In the genomic region with DNA sequence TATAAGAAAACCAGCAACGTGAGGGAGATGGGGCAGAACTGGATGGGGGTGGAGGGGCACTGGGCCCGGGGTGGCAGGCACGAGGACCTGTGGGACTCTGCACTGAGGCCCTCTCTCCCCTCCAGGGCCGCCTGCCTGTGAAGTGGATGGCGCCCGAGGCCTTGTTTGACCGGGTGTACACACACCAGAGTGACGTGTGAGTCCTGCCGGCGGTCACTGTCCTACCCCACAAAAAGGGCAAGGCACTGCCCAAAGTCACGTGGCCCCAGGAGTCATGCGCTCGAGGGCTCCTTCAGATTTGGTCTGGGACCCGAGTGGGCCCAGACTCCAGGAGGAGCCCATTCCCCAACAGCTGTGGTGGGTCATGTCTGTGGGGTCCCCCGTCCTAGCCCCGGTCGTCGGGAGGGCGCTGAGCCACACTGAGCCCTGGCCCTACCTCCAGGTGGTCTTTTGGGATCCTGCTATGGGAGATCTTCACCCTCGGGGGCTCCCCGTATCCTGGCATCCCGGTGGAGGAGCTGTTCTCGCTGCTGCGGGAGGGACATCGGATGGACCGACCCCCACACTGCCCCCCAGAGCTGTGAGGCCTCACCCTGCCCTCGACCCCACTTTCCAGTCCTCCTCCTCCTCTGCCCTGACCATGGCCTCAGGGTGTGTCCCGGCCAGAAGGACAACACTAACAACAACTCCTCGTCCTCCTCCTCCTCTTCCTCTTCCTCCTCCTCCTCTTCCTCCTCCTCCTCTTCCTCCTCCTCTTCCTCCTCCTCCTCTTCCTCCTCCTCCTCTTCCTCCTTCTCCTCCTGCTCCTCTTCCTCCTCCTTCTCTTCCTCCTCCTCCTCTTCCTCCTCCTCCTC, we compare ENCODE assay signal across 1 cellular context.
TF ChIP-seq lines count a peak whose summit lies in the region.

No MANE protein-coding gene starts in this region.

TF ChIP-seq in HepG2, 621 proteins besides CTCF, POLR2A, EP300 and RAD21:
- TF ChIP-seq, protein P1, sequence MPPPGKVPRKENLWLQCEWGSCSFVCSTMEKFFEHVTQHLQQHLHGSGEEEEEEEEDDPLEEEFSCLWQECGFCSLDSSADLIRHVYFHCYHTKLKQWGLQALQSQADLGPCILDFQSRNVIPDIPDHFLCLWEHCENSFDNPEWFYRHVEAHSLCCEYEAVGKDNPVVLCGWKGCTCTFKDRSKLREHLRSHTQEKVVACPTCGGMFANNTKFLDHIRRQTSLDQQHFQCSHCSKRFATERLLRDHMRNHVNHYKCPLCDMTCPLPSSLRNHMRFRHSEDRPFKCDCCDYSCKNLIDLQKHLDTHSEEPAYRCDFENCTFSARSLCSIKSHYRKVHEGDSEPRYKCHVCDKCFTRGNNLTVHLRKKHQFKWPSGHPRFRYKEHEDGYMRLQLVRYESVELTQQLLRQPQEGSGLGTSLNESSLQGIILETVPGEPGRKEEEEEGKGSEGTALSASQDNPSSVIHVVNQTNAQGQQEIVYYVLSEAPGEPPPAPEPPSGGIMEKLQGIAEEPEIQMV (CRISPR knock-in tag; IDR thresholded peaks at IDR 0.05; ENCODE audit: low read depth) = no peak
- TF ChIP-seq ZNF430 (CRISPR knock-in tag; IDR thresholded peaks at IDR 0.05) (no peak), ZSCAN12 (CRISPR knock-in tag; IDR thresholded peaks at IDR 0.05) (no peak), ZNF263 (CRISPR knock-in tag; IDR thresholded peaks at IDR 0.05) (peak; percentile 64; the same call in 1 of the 2 replicates), THAP11 (CRISPR knock-in tag; IDR thresholded peaks at IDR 0.05) (no peak), RBFOX2 (IDR thresholded peaks at IDR 0.05; ENCODE audit: low read depth, low read length) (peak; percentile 60), ZBTB38 (CRISPR knock-in tag; IDR thresholded peaks at IDR 0.05) (peak; percentile 47; the same call in 1 of the 2 replicates), AGO2 (optimal IDR thresholded peaks at IDR 0.05; ENCODE audit: low read depth, low read length) (peak; percentile 90), ZFX (CRISPR knock-in tag; IDR thresholded peaks at IDR 0.05; ENCODE audit: low read depth) (peak; percentile 24; the same call in 1 of the 2 replicates), MYC (CRISPR knock-in tag; IDR thresholded peaks at IDR 0.05; ENCODE audit: borderline replicate concordance) (0 out of 2 replicates have a peak, but pooled peaks have one; percentile 0)
- TF ChIP-seq, protein P2, sequence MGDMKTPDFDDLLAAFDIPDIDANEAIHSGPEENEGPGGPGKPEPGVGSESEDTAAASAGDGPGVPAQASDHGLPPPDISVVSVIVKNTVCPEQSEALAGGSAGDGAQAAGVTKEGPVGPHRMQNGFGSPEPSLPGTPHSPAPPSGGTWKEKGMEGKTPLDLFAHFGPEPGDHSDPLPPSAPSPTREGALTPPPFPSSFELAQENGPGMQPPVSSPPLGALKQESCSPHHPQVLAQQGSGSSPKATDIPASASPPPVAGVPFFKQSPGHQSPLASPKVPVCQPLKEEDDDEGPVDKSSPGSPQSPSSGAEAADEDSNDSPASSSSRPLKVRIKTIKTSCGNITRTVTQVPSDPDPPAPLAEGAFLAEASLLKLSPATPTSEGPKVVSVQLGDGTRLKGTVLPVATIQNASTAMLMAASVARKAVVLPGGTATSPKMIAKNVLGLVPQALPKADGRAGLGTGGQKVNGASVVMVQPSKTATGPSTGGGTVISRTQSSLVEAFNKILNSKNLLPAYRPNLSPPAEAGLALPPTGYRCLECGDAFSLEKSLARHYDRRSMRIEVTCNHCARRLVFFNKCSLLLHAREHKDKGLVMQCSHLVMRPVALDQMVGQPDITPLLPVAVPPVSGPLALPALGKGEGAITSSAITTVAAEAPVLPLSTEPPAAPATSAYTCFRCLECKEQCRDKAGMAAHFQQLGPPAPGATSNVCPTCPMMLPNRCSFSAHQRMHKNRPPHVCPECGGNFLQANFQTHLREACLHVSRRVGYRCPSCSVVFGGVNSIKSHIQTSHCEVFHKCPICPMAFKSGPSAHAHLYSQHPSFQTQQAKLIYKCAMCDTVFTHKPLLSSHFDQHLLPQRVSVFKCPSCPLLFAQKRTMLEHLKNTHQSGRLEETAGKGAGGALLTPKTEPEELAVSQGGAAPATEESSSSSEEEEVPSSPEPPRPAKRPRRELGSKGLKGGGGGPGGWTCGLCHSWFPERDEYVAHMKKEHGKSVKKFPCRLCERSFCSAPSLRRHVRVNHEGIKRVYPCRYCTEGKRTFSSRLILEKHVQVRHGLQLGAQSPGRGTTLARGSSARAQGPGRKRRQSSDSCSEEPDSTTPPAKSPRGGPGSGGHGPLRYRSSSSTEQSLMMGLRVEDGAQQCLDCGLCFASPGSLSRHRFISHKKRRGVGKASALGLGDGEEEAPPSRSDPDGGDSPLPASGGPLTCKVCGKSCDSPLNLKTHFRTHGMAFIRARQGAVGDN (CRISPR knock-in tag; IDR thresholded peaks at IDR 0.05) = peak; percentile 64
- TF ChIP-seq, protein P3, sequence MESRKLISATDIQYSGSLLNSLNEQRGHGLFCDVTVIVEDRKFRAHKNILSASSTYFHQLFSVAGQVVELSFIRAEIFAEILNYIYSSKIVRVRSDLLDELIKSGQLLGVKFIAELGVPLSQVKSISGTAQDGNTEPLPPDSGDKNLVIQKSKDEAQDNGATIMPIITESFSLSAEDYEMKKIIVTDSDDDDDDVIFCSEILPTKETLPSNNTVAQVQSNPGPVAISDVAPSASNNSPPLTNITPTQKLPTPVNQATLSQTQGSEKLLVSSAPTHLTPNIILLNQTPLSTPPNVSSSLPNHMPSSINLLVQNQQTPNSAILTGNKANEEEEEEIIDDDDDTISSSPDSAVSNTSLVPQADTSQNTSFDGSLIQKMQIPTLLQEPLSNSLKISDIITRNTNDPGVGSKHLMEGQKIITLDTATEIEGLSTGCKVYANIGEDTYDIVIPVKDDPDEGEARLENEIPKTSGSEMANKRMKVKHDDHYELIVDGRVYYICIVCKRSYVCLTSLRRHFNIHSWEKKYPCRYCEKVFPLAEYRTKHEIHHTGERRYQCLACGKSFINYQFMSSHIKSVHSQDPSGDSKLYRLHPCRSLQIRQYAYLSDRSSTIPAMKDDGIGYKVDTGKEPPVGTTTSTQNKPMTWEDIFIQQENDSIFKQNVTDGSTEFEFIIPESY (CRISPR knock-in tag; IDR thresholded peaks at IDR 0.05) = peak; percentile 83
TF ChIP-seq in HepG2: peak in this region for 8.
